In genomic region chr2:192978317-192978874, GRCh38 we compare ENCODE assay signal across 1 cellular context.
TF ChIP-seq lines count a peak whose summit lies in the region.

No MANE protein-coding gene starts in this region.

TF ChIP-seq in SK-N-SH, 30 proteins besides CTCF, POLR2A, EP300 and RAD21 (continued from another document):
- TF ChIP-seq REST (IDR thresholded peaks at IDR 0.05; ENCODE audit: low read depth, low read length): no peak
- TF ChIP-seq FOXJ3 (CRISPR knock-in tag; IDR thresholded peaks at IDR 0.05): no peak
TF ChIP-seq in SK-N-SH: peak in this region for 1.
